Comparison of ENCODE assay signal across 32 cellular contexts in genomic region chr9:31612336-31613030, GRCh38.
DNase-seq lines count a peak whose midpoint lies in the region; ATAC-seq, FAIRE-seq and TF ChIP-seq lines count a peak whose summit lies in the region.
"Had no signal": no experiment of that assay in that cellular context is flagged by ENCODE, and none has a peak within 500 bp of the region (broad histone marks: within the 10 kb centered on the region; RNA-seq: fewer than 3 reads in every experiment).

No MANE protein-coding gene starts in this region.

- intact Hi-C loops in endothelial cell of umbilical vein (cut with micrococcal nuclease): loop anchor here (1.0 to 10.0 kb wide), 4 partner anchors 14 to 308 kb away; no protein-coding TSS in a partner anchor

- no peak overlapping the region for H3K27ac Mint-ChIP-seq in T-cell
- H3K27ac Mint-ChIP-seq: activated CD4-positive, alpha-beta memory T cell treated with anti-CD3 and anti-CD28 coated beads for 36 hours; activated naive CD8-positive, alpha-beta T cell treated with anti-CD3 and anti-CD28 coated beads, Interleukin-2, amount 50 U/mL, for 24 hours; CD4-positive, alpha-beta T cell had no signal

- H3K27ac ChIP-seq in RWPE2 (ENCODE audit: poor library complexity, severe bottlenecking) (peak overlapping the region; percentile 87), endothelial cell of umbilical vein (ENCODE audit: insufficient read depth, low read depth, low read length) (peak overlapping the region; percentile 84)
- H3K27ac ChIP-seq: body of pancreas, GM23248, heart right ventricle, pancreas, testis had no signal

- H3K4me3 ChIP-seq in RWPE2 (ENCODE audit: severe bottlenecking) (no peak overlapping the region), endothelial cell of umbilical vein (replicated peaks in 1 of 3; ENCODE audit: insufficient read depth in 1 of 3, low read depth in 1 of 3, low read length in 3 of 3) (peak overlapping the region in 1 of 3 experiments; percentile 2)
- H3K4me3 ChIP-seq: body of pancreas, GM23248, heart right ventricle, pancreas, smooth muscle cell, testis had no signal

- no peaks in the 10 kb centered on the region for H3K4me1 Mint-ChIP-seq in T-cell
- H3K4me1 Mint-ChIP-seq: neural crest cell had no signal

- H3K4me3 Mint-ChIP-seq in T-cell: no peak overlapping the region
- H3K4me3 Mint-ChIP-seq: activated CD4-positive, alpha-beta memory T cell treated with anti-CD3 and anti-CD28 coated beads for 36 hours; activated naive CD8-positive, alpha-beta T cell treated with anti-CD3 and anti-CD28 coated beads, Interleukin-2, amount 50 U/mL, for 24 hours; CD4-positive, alpha-beta T cell; neural crest cell had no signal

- BruUV-seq in endothelial cell of umbilical vein (replicated peaks; lab: Mats Ljungman, UMichigan): TSS peak; percentile 92

- no peaks in the 10 kb centered on the region for H3K36me3 Mint-ChIP-seq in T-cell
- H3K36me3 Mint-ChIP-seq: activated CD4-positive, alpha-beta memory T cell treated with anti-CD3 and anti-CD28 coated beads for 36 hours had no signal

- H3K9me3 ChIP-seq in RWPE2 (ENCODE audit: severe bottlenecking): no peaks in the 10 kb centered on the region
- no peaks in the 10 kb centered on the region for H3K9me3 ChIP-seq in endothelial cell of umbilical vein (replicated peaks; ENCODE audit: control insufficient read depth, insufficient read depth, low read length)
- H3K9me3 ChIP-seq: body of pancreas, heart right ventricle, pancreas, testis had no signal

- dilution Hi-C loops in endothelial cell of umbilical vein (cut with MboI; ENCODE audit: extremely low pct_ligation_motif_present, low sequenced_read_pairs): no loop called here

- H3K27me3 ChIP-seq in RWPE2 (ENCODE audit: insufficient read depth, poor library complexity, severe bottlenecking): no peaks in the 10 kb centered on the region
- no peaks in the 10 kb centered on the region for H3K27me3 ChIP-seq in endothelial cell of umbilical vein (ENCODE audit: control insufficient read depth in 2 of 2, insufficient read depth in 2 of 2, low read length in 2 of 2)
- H3K27me3 ChIP-seq: body of pancreas, heart right ventricle, pancreas, testis had no signal

- no peaks in the 10 kb centered on the region for H3K79me2 ChIP-seq in endothelial cell of umbilical vein (ENCODE audit: control insufficient read depth, insufficient read depth, low read length)

- ATAC-seq in RWPE2 (ENCODE audit: low read depth) (peak; percentile 42), T-cell (replicated peaks in 1 of 4) (no peak), GM21619 (IDR thresholded peaks at IDR 0.05; ENCODE audit: unreplicated experiment) (no peak)
- ATAC-seq: activated naive CD8-positive, alpha-beta T cell treated with anti-CD3 and anti-CD28 coated beads, Interleukin-2, amount 50 U/mL, for 24 hours; body of pancreas; heart right ventricle; left cardiac atrium; pancreas; PC-3 had no signal

- CTCF ChIA-PET in endothelial cell of umbilical vein (lab: Charles Lee): no interaction called here
- CTCF ChIA-PET in T-cell (lab: Charles Lee): no interaction called here

- no peak for FAIRE-seq in endothelial cell of umbilical vein (lab: Jason Lieb, UNC)
- FAIRE-seq: D721Med had no signal

- H3K9me1 ChIP-seq in endothelial cell of umbilical vein (replicated peaks; ENCODE audit: control insufficient read depth, extremely low read depth, insufficient read depth, low read length): no peaks in the 10 kb centered on the region

- H3K4me2 ChIP-seq in endothelial cell of umbilical vein (ENCODE audit: insufficient read depth, low read length): peak overlapping the region; percentile 48
- H3K4me2 ChIP-seq: smooth muscle cell had no signal

- in situ Hi-C loops in ACHN (cut with HindIII; ENCODE audit: low pct_ligation_motif_present, low pct_unique_long_range_greater_than_20kb, low sequenced_read_pairs): no loop called here

- H3K4me1 ChIP-seq in RWPE2 (ENCODE audit: insufficient read depth, poor library complexity, severe bottlenecking) (peaks cover 41% of the 10 kb centered on the region), endothelial cell of umbilical vein (ENCODE audit: control insufficient read depth, extremely low read depth, insufficient read depth, low read length) (peaks cover 35% of the 10 kb centered on the region)
- H3K4me1 ChIP-seq: body of pancreas, heart right ventricle, pancreas, testis had no signal

- no peaks in the 10 kb centered on the region for H3K27me3 Mint-ChIP-seq in T-cell
- H3K27me3 Mint-ChIP-seq: activated CD4-positive, alpha-beta memory T cell treated with anti-CD3 and anti-CD28 coated beads for 36 hours; activated naive CD8-positive, alpha-beta T cell treated with anti-CD3 and anti-CD28 coated beads, Interleukin-2, amount 50 U/mL, for 24 hours; CD4-positive, alpha-beta T cell had no signal

- peak overlapping the region; percentile 36 for H3K9ac ChIP-seq in endothelial cell of umbilical vein (replicated peaks; ENCODE audit: extremely low read depth, insufficient read depth, low read length)
- H3K9ac ChIP-seq: GM23248 had no signal

- H3K36me3 ChIP-seq in RWPE2 (ENCODE audit: low read depth) (no peaks in the 10 kb centered on the region), endothelial cell of umbilical vein (ENCODE audit: control insufficient read depth in 2 of 2, extremely low read depth in 1 of 2, insufficient read depth in 2 of 2, low read length in 2 of 2) (no peaks in the 10 kb centered on the region)
- H3K36me3 ChIP-seq: heart right ventricle, pancreas had no signal

- no peaks in the 10 kb centered on the region for H3K9me3 Mint-ChIP-seq in T-cell
- H3K9me3 Mint-ChIP-seq: activated CD4-positive, alpha-beta memory T cell treated with anti-CD3 and anti-CD28 coated beads for 36 hours; activated naive CD8-positive, alpha-beta T cell treated with anti-CD3 and anti-CD28 coated beads, Interleukin-2, amount 50 U/mL, for 24 hours; CD4-positive, alpha-beta T cell; neural crest cell had no signal

- H4K20me1 ChIP-seq in endothelial cell of umbilical vein (replicated peaks; ENCODE audit: control insufficient read depth, extremely low read depth, insufficient read depth, low read length): no peaks in the 10 kb centered on the region

- peak; percentile 13 for DNase-seq in A172 (ENCODE audit: low spot score)
- DNase-seq in RWPE2 (ENCODE audit: low spot score): no peak
- peak; percentile 86 for DNase-seq in endothelial cell of umbilical vein (ENCODE audit: low read depth, low spot score)
- peak; percentile 19 for DNase-seq in kidney glomerular epithelial cell (lab: John Stamatoyannopoulos, UW)
- DNase-seq in T-cell: no peak
- DNase-seq in ACHN: no peak
- DNase-seq in NCI-H1694 treated with DMSO at 0.1 percent for 48 hours (lab: John Stamatoyannopoulos, UW): no peak
- DNase-seq: activated CD4-positive, alpha-beta memory T cell treated with anti-CD3 and anti-CD28 coated beads for 36 hours; activated CD4-positive, CD25-positive, alpha-beta regulatory T cell treated with anti-CD3 and anti-CD28 coated beads, Interleukin-2, amount 50 U/mL, for 72 hours; activated naive CD4-positive, alpha-beta T cell; activated naive CD8-positive, alpha-beta T cell treated with anti-CD3 and anti-CD28 coated beads, Interleukin-2, amount 50 U/mL, for 24 hours; body of pancreas; CD4-positive, alpha-beta T cell; DND-41; GF-D8; GM23248; heart right ventricle; left cardiac atrium; NCI-H1092; NCI-H187; NCI-H2171 treated with DMSO at 0.1 percent for 48 hours; NCI-H526; NK-92 treated with Interleukin-12 subunit alpha and Interleukin-12 subunit beta, amount 100 ng/mL, for 24 hours; pancreas; PC-3; stimulated activated CD4-positive, alpha-beta T cell treated with anti-CD3 and anti-CD28 coated beads, Interleukin-1b, Interleukin-23, amount 100 ng/mL, for 48 hours; stimulated activated naive CD8-positive, alpha-beta T cell treated with anti-CD3 and anti-CD28 coated beads, Interleukin-15, Interleukin-2, amounts not matched to agents 100 U/mL and 50 U/mL, for 24 hours; testis had no signal

- no peak for TF ChIP-seq CTCF in RWPE2 (IDR thresholded peaks at IDR 0.05; ENCODE audit: poor library complexity, severe bottlenecking)
- TF ChIP-seq CTCF in endothelial cell of umbilical vein (IDR thresholded peaks at IDR 0.05; ENCODE audit: extremely low read depth in 1 of 2, insufficient read depth in 1 of 2, low read depth in 1 of 2, low read length in 2 of 2): no peak

- TF ChIP-seq POLR2A in endothelial cell of umbilical vein (IDR thresholded peaks at IDR 0.05; ENCODE audit: low read depth, low read length): no peak

- no peak overlapping the region for H2AFZ ChIP-seq in endothelial cell of umbilical vein (ENCODE audit: low read depth, low read length)
- H2AFZ ChIP-seq: GM23248 had no signal

- POLR2A ChIA-PET in endothelial cell of umbilical vein (lab: Charles Lee): no interaction called here
- POLR2A ChIA-PET in T-cell (lab: Charles Lee): no interaction called here

TF ChIP-seq in endothelial cell of umbilical vein, 7 proteins besides CTCF, POLR2A, EP300 and RAD21:
- TF ChIP-seq JUN (IDR thresholded peaks at IDR 0.05; ENCODE audit: borderline replicate concordance, insufficient read depth, insufficient read length, low read depth): peak; percentile 91
- no peak for TF ChIP-seq MAX (IDR thresholded peaks at IDR 0.05; ENCODE audit: insufficient read depth, insufficient read length)
- no peak for TF ChIP-seq MYC (IDR thresholded peaks at IDR 0.05; ENCODE audit: low read depth, low read length)
- TF ChIP-seq GATA2 (IDR thresholded peaks at IDR 0.05; ENCODE audit: insufficient read depth, insufficient read length, low read depth, low read length): peak; percentile 68
- no peak for TF ChIP-seq EZH2 (IDR thresholded peaks at IDR 0.05; ENCODE audit: borderline replicate concordance, low read depth, low read length, severe bottlenecking)
- no peak for TF ChIP-seq POLR2AphosphoS5 (IDR thresholded peaks at IDR 0.05; ENCODE audit: insufficient read depth, low read depth, low read length)
- TF ChIP-seq FOS (IDR thresholded peaks at IDR 0.05; ENCODE audit: borderline replicate concordance, insufficient read depth, low read length): peak; percentile 92

Comparison
In these comparisons a context has a peak if more than half of its experiments do, and no peak if none do; other contexts are left out.
1. DNase-seq: peak in A172 (single experiment), endothelial cell of umbilical vein (single experiment) and kidney glomerular epithelial cell (single experiment); none in RWPE2 (single experiment), T-cell (0 of 34), ACHN (single experiment) and NCI-H1694 treated with DMSO at 0.1 percent for 48 hours (single experiment).